25 cellular contexts compared by ENCODE assay signal in the genomic region with DNA sequence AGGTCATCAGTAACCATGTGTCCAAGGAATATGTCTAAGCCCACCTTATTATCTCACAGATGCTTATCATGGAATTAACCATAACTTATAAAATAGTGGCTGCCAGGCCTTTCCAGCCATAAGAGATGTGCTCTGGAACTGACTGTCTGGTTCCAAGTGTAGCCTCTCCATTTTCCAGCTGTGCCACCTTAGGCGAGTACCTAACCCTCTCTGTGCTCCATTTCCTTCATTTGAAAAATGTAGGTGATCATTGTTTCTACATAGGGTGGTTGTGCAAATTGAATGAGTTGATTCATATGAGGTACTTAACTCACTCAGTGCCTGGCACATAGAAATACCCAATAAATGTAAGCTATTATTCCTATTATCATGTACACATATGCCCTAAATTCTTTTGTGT.
"Had no signal": no experiment of that assay in that cellular context is flagged by ENCODE, and none has a peak within 500 bp of the region (broad histone marks: within the 10 kb centered on the region; RNA-seq: fewer than 3 reads in every experiment).

No MANE protein-coding gene starts in this region.

- H2AFZ ChIP-seq: neural progenitor cell had no signal

- H3K9me3 ChIP-seq: gastrocnemius medialis, left lung, psoas muscle, sigmoid colon, testis, tibial artery, upper lobe of left lung, uterus had no signal

- H3K27ac ChIP-seq: gastrocnemius medialis, left lung, neural progenitor cell, psoas muscle, sigmoid colon, spleen, testis, tibial artery, upper lobe of left lung, uterus had no signal

- FAIRE-seq: endometrium, kidney had no signal

- H3K4me1 ChIP-seq: spleen, upper lobe of left lung, uterus had no signal

- DNase-seq: cortex of kidney; effector memory CD8-positive, alpha-beta T cell; gastrocnemius medialis; head of caudate nucleus; kidney; left cardiac atrium; left lung; mesendoderm; midbrain; naive thymus-derived CD4-positive, alpha-beta T cell; posterior cingulate gyrus; psoas muscle; right cardiac atrium; sigmoid colon; spleen; stimulated activated CD4-positive, alpha-beta T cell treated with anti-CD3 and anti-CD28 coated beads, Interleukin-4, amount 100 ng/mL, for 4 hours; stimulated activated naive CD8-positive, alpha-beta T cell treated with anti-CD3 and anti-CD28 coated beads, Interleukin-15, Interleukin-2, amounts not matched to agents 100 U/mL and 50 U/mL, for 24 hours; substantia nigra; testis; tibial artery; upper lobe of left lung; uterus had no signal

- H3K36me3 ChIP-seq: gastrocnemius medialis, left lung, neural progenitor cell, sigmoid colon, spleen, tibial artery, upper lobe of left lung, uterus had no signal

- H3K9ac ChIP-seq: neural progenitor cell had no signal

- H3K4me3 ChIP-seq: gastrocnemius medialis, left lung, neural progenitor cell, psoas muscle, sigmoid colon, spleen, testis, tibial artery, upper lobe of left lung, uterus had no signal

- H3K4me2 ChIP-seq: neural progenitor cell had no signal

- ATAC-seq: effector memory CD8-positive, alpha-beta T cell; gastrocnemius medialis; left cardiac atrium; left lung; naive thymus-derived CD4-positive, alpha-beta T cell; psoas muscle; right cardiac atrium; stimulated activated memory B cell treated with anti-CD40 and anti-IgM and Interleukin-4, amounts not matched to agents 10 μg/mL and 1 μg/mL and 100 μg/mL, for 72 hours; stimulated activated naive CD8-positive, alpha-beta T cell treated with anti-CD3 and anti-CD28 coated beads, Interleukin-15, Interleukin-2, amounts not matched to agents 100 U/mL and 50 U/mL, for 24 hours had no signal

- H3K27me3 ChIP-seq: gastrocnemius medialis, left lung, neural progenitor cell, sigmoid colon, spleen, testis, tibial artery, upper lobe of left lung, uterus had no signal
